Comparison of ENCODE assay signal across 8 cellular contexts in genomic region chr12:26833692-26834168, GRCh38. TPM values are rescaled to one million over a fixed set of nuclear protein-coding genes. Genes with fewer than 3 reads are reported as not detected.
DNase-seq lines count a peak whose midpoint lies in the region; ATAC-seq and TF ChIP-seq lines count a peak whose summit lies in the region.

No MANE protein-coding gene starts in this region.

- peak overlapping the region; percentile 67 for H3K4me3 ChIP-seq in NB4 (ENCODE audit: low read depth, low read length)

- ATAC-seq in HG02588 (IDR thresholded peaks at IDR 0.05; ENCODE audit: unreplicated experiment): no peak
- no peak for ATAC-seq in GM21367 (IDR thresholded peaks at IDR 0.05; ENCODE audit: unreplicated experiment)

- peaks cover 28% of the 10 kb centered on the region for H3K4me1 Mint-ChIP-seq in neural crest cell

- peak overlapping the region; percentile 60 for H3K27ac Mint-ChIP-seq in neural crest cell (ENCODE audit: unreplicated experiment)

- DNase-seq in activated CD4-positive, CD25-positive, alpha-beta regulatory T cell treated with anti-CD3 and anti-CD28 coated beads, Interleukin-2, amount 50 U/mL, for 72 hours: peak; percentile 47
- no peak for DNase-seq in activated CD4-positive, CD25-positive, alpha-beta regulatory T cell (lab: John Stamatoyannopoulos, UW)
- DNase-seq in NB4 (ENCODE audit: low read depth) (peak; percentile 86), activated T-cell treated with anti-CD3 and anti-CD28 coated beads for 4 hours (peak; percentile 15), fibroblast of peridontal ligament (ENCODE audit: extremely low read depth) (peak; percentile 51), neural crest cell (ENCODE audit: low read depth, low spot score) (peak; percentile 13)

- H3K27me3 Mint-ChIP-seq in neural crest cell (ENCODE audit: low read depth): peaks cover 12% of the 10 kb centered on the region

- no peaks in the 10 kb centered on the region for H3K36me3 Mint-ChIP-seq in neural crest cell (ENCODE audit: low read depth)

- H3K4me3 Mint-ChIP-seq in neural crest cell: peak overlapping the region; percentile 88

- H3K9me3 Mint-ChIP-seq in neural crest cell: peaks cover 1% of the 10 kb centered on the region

- no peak for TF ChIP-seq CTCF in NB4 (IDR thresholded peaks at IDR 0.05; ENCODE audit: low read depth, low read length)
- TF ChIP-seq CTCF in neural crest cell (conservative IDR thresholded peaks at IDR 0.05): no peak

- TF ChIP-seq POLR2A in NB4 (IDR thresholded peaks at IDR 0.05; ENCODE audit: extremely low read depth, insufficient read length): no peak

RNA-seq across cellular contexts. Expression of gene ITPR2, which starts 0.7 kb away (rescaled TPM):
- 13.9 and 16.7 TPM in 2 replicates for total RNA-seq in neural crest cell

Comparison
In these comparisons a context has a peak if more than half of its experiments do, and no peak if none do; other contexts are left out.
1. DNase-seq: peak in activated CD4-positive, CD25-positive, alpha-beta regulatory T cell treated with anti-CD3 and anti-CD28 coated beads, Interleukin-2, amount 50 U/mL, for 72 hours (single experiment), NB4 (single experiment), activated T-cell treated with anti-CD3 and anti-CD28 coated beads for 4 hours (single experiment), fibroblast of peridontal ligament (single experiment) and neural crest cell (single experiment); none in activated CD4-positive, CD25-positive, alpha-beta regulatory T cell (0 of 4).